Comparison of ENCODE assay signal across 9 cellular contexts in the genomic region with DNA sequence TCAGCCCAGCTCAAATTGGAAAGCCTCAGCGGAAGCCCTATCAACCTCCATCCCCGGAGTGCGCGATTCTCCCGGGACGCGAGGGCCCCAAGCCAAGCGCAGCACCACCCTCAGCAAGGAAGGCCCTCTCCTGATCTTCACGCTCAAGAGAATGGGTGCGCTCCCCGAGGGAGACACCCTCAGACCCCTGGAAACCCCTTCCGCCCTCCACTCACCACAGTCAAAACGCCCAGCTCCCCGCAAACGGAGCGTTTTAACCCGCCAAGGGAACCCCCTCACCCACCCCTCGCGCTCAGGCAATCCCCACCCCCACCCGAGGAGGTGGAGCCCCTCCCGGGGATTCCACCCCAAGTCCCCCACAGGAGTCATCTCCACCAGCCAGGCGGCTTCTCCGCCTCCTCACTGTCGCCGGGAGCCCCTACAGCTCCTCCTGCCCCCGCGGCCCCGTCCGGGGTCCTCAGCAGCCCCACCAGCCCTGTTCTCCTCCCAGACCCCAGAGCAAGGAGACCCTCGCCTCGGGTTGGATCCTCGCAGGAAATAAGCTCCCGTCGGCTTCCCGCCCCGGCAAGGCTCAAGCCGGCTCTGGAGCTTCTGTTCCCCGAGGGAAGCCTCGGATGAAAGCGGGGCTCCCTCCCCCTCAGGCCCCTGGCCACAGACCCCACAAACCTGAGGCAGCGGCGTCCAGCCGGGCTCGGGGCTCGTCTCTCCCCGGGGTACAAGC. TPM values are rescaled to one million over a fixed set of nuclear protein-coding genes. Genes with fewer than 3 reads are reported as not detected.
DNase-seq lines count a peak whose midpoint lies in the region; ATAC-seq, FAIRE-seq and TF ChIP-seq lines count a peak whose summit lies in the region.
"Had no signal": no experiment of that assay in that cellular context is flagged by ENCODE, and none has a peak within 500 bp of the region (broad histone marks: within the 10 kb centered on the region; RNA-seq: fewer than 3 reads in every experiment).

No MANE protein-coding gene starts in this region.

- peak in 2 of 3 experiments; percentile 27 to 41 for DNase-seq in activated CD8-positive, alpha-beta memory T cell treated with anti-CD3 and anti-CD28 coated beads for 48 hours (ENCODE audit: low read depth in 2 of 3, low spot score in 2 of 3)
- peak; percentile 11 for DNase-seq in epithelial cell of esophagus (ENCODE audit: low read depth)
- peak; percentile 15 for DNase-seq in myocyte (ENCODE audit: low read depth)
- DNase-seq in thoracic aorta (ENCODE audit: low spot score) = no peak
- no peak for DNase-seq in GM19239 (ENCODE audit: insufficient read length, low spot score)
- DNase-seq in GOT3 (lab: John Stamatoyannopoulos, UW) = no peak

- no peaks in the 10 kb centered on the region for H3K9me3 ChIP-seq in HUES64 (ENCODE audit: insufficient read depth, low read depth, low read length)
- no peaks in the 10 kb centered on the region for H3K9me3 ChIP-seq in thoracic aorta

- H3K4me3 ChIP-seq in HUES64 (ENCODE audit: low read length) (peak overlapping the region; percentile 90), epithelial cell of esophagus (ENCODE audit: low read length) (peak overlapping the region; percentile 96), thoracic aorta (peak overlapping the region; percentile 97)

- no peak for FAIRE-seq in GM19239 (lab: Jason Lieb, UNC)
- FAIRE-seq: endometrium had no signal

- H3K27ac ChIP-seq in HUES64 (ENCODE audit: low read depth, low read length) (peak overlapping the region; percentile 76), thoracic aorta (peak overlapping the region; percentile 91)

- TF ChIP-seq CTCF in epithelial cell of esophagus (IDR thresholded peaks at IDR 0.05; ENCODE audit: insufficient read depth, low read depth, low read length, missing control alignments) (no peak), thoracic aorta (IDR thresholded peaks at IDR 0.05) (no peak)

- H3K27me3 ChIP-seq in HUES64 (ENCODE audit: insufficient read depth, low read length) (no peaks in the 10 kb centered on the region), thoracic aorta (replicated peaks; ENCODE audit: insufficient read depth) (no peaks in the 10 kb centered on the region)

- H3K9ac ChIP-seq in HUES64 (ENCODE audit: low read depth, low read length) = peak overlapping the region; percentile 80

- peak; percentile 3 for ATAC-seq in GM18909 (IDR thresholded peaks at IDR 0.05; ENCODE audit: poor library complexity, unreplicated experiment)
- no peak for ATAC-seq in thoracic aorta (ENCODE audit: insufficient number of reproducible peaks, low FRiP score, low read depth)

- H3K36me3 ChIP-seq in HUES64 (ENCODE audit: insufficient read depth, low read length) (peaks cover 14% of the 10 kb centered on the region), thoracic aorta (peaks cover 6% of the 10 kb centered on the region)

- under 1% methylated on average over 46 of the region's 46 CpGs for WGBS in HUES64

- H3K4me1 ChIP-seq in HUES64 (ENCODE audit: insufficient read depth, low read length) (peaks cover 34% of the 10 kb centered on the region), thoracic aorta (ENCODE audit: control insufficient read depth in 1 of 2, low read depth in 2 of 2) (peaks cover 49 to 76% of the 10 kb centered on the region in 2 donors)

RNA-seq across cellular contexts. Expression of a gene that starts 0.5 kb away (rescaled TPM):
- 53.3 TPM for polyA plus RNA-seq in HUES64 (2013, experiment 1 of 2)
- 58.5 TPM for polyA plus RNA-seq in HUES64 (2013, experiment 2 of 2)
- total RNA-seq in myocyte = 23.2 and 27.0 TPM in 2 replicates
- polyA plus RNA-seq in myocyte (2012) = 32.2 TPM
- 100 to 1,000 TPM in 1 of 2 donors, 10 to 100 TPM in 1; 84.5 to 172 TPM for total RNA-seq in thoracic aorta

RNA-seq across cellular contexts. Expression of a gene that starts 16.2 kb away (rescaled TPM):
- 774 TPM for polyA plus RNA-seq in HUES64 (2013, experiment 1 of 2)
- 792 TPM for polyA plus RNA-seq in HUES64 (2013, experiment 2 of 2)
- total RNA-seq in myocyte (614 and 728 TPM in 2 replicates), thoracic aorta (100 to 1,000 TPM; 198 to 226 TPM)
- 715 TPM for polyA plus RNA-seq in myocyte (2012)

RNA-seq across cellular contexts. Expression of a gene that starts 58.5 kb away (rescaled TPM):
- 371 TPM for polyA plus RNA-seq in HUES64 (2013, experiment 1 of 2)
- polyA plus RNA-seq in HUES64 (2013, experiment 2 of 2) = 392 TPM
- total RNA-seq in myocyte (73.5 and 82.2 TPM in 2 replicates), thoracic aorta (10 to 100 TPM; 70.4 to 97.6 TPM)
- 109 TPM for polyA plus RNA-seq in myocyte (2012)

Comparison
In these comparisons a context has a peak if more than half of its experiments do, and no peak if none do; other contexts are left out.
1. DNase-seq: peak in activated CD8-positive, alpha-beta memory T cell treated with anti-CD3 and anti-CD28 coated beads for 48 hours (2 of 3), epithelial cell of esophagus (single experiment) and myocyte (single experiment); none in thoracic aorta (single experiment), GM19239 (single experiment) and GOT3 (single experiment).
2. Peak in every context shown above with its lines, with median percentiles within 50 percentile points of each other: H3K4me3 ChIP-seq.